In the genomic region with DNA sequence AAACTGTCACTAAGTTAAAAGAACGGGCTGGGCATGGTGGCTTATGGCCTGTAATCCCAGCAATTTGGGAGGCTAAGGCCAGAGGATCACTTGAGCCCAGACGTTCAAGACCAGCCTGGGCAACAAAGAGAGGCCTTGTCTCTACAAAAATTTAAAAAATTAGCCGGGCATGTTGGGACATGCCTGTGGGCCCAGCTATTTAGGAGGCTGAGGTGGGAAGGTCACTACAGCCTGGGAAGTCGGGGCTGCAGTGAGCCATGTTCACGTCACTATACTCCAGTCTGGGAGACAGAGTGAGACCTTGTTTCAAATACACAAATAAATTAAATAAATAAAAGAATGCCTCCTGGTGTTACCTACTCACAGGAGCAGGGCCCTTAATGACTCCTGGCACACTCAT, we compare ENCODE assay signal across 11 cellular contexts.
A peak's percentile ranks its signal among the peaks of the same experiment; 100 is the strongest.
DNase-seq lines count a peak whose midpoint lies in the region; ATAC-seq and TF ChIP-seq lines count a peak whose summit lies in the region.
"Had no signal": no experiment of that assay in that cellular context is flagged by ENCODE, and none has a peak within 500 bp of the region (broad histone marks: within the 10 kb centered on the region; RNA-seq: fewer than 3 reads in every experiment).

No MANE protein-coding gene starts in this region.

- no peaks in the 10 kb centered on the region for H3K36me3 Mint-ChIP-seq in natural killer cell

- no peak for ATAC-seq in natural killer cell

- peaks cover 3% of the 10 kb centered on the region; the same call in 1 of the 2 replicates for H3K36me3 ChIP-seq in SJCRH30
- no peaks in the 10 kb centered on the region for H3K36me3 ChIP-seq in fibroblast of lung (ENCODE audit: control insufficient read depth, insufficient read depth, low read length)
- H3K36me3 ChIP-seq in parathyroid adenoma (ENCODE audit: control insufficient read depth, insufficient read depth, low read length): no peaks in the 10 kb centered on the region

- no peaks in the 10 kb centered on the region for H3K9me3 Mint-ChIP-seq in natural killer cell

- H3K27ac Mint-ChIP-seq in natural killer cell: no peak overlapping the region

- H3K4me3 ChIP-seq in SJCRH30 (no peak overlapping the region), fibroblast of lung (replicated peaks in 1 of 4; ENCODE audit: control extremely low read depth in 1 of 4, insufficient read depth in 1 of 4, low read depth in 3 of 4, low read length in 4 of 4) (no peak overlapping the region), parathyroid adenoma (ENCODE audit: low read depth, low read length) (no peak overlapping the region)

- in situ Hi-C loops in GM13977 (cut with MboI; ENCODE audit: low pct_unique_long_range_greater_than_20kb, low sequenced_read_pairs, unreplicated experiment): no loop called here

- H3K4me1 ChIP-seq in SJCRH30 (peaks cover 60% of the 10 kb centered on the region), fibroblast of lung (ENCODE audit: control insufficient read depth, extremely low read depth, insufficient read depth, low read length) (peaks cover 38% of the 10 kb centered on the region), parathyroid adenoma (no peaks in the 10 kb centered on the region)

- no peaks in the 10 kb centered on the region for H3K27me3 ChIP-seq in SJCRH30
- no peaks in the 10 kb centered on the region for H3K27me3 ChIP-seq in fibroblast of lung (ENCODE audit: control insufficient read depth, insufficient read depth, low read length)
- H3K27me3 ChIP-seq in parathyroid adenoma (ENCODE audit: control insufficient read depth, insufficient read depth, low read length): no peaks in the 10 kb centered on the region

- H3K27ac ChIP-seq in SJCRH30 (peak overlapping the region; percentile 100), fibroblast of lung (ENCODE audit: insufficient read depth, low read length) (peak overlapping the region; percentile 84), parathyroid adenoma (peak overlapping the region; percentile 7)
- H3K27ac ChIP-seq: C4-2B had no signal

- H3K27me3 Mint-ChIP-seq in natural killer cell (ENCODE audit: low read depth in 2 of 2): peaks cover 0 to 3% of the 10 kb centered on the region in 2 donors

- TF ChIP-seq CTCF in fibroblast of lung (conservative IDR thresholded peaks at IDR 0.05 in 1 of 2, IDR thresholded peaks at IDR 0.05 in 1 of 2; ENCODE audit: low read depth in 1 of 2, low read length in 2 of 2) (no peak), parathyroid adenoma (IDR thresholded peaks at IDR 0.05) (no peak), natural killer cell (IDR thresholded peaks at IDR 0.05) (no peak), GM13977 (IDR thresholded peaks at IDR 0.05; ENCODE audit: extremely low read depth, insufficient read depth, missing control alignments) (no peak)

- H3K9me3 ChIP-seq in SJCRH30 (replicated peaks) (no peaks in the 10 kb centered on the region), fibroblast of lung (ENCODE audit: control insufficient read depth, insufficient read depth, low read depth, low read length) (no peaks in the 10 kb centered on the region), parathyroid adenoma (ENCODE audit: control insufficient read depth, low read length) (no peaks in the 10 kb centered on the region)

- H2AFZ ChIP-seq in fibroblast of lung (ENCODE audit: low read length) (no peak overlapping the region), parathyroid adenoma (no peak overlapping the region)

- H3K4me3 Mint-ChIP-seq in natural killer cell: no peak overlapping the region

- intact Hi-C loops in natural killer cell (cut with micrococcal nuclease): no loop called here

- no peaks in the 10 kb centered on the region for H4K20me1 ChIP-seq in fibroblast of lung (ENCODE audit: control insufficient read depth, extremely low read depth, insufficient read depth, low read length)

- H3K4me1 Mint-ChIP-seq in natural killer cell: no peaks in the 10 kb centered on the region

- DNase-seq in ELF-1 (ENCODE audit: low read depth, low spot score): peak; percentile 44
- peak; percentile 90 to 96 for DNase-seq in SJCRH30
- DNase-seq in fibroblast of lung (ENCODE audit: low read depth in 2 of 2): peak in 1 of 2 donors; percentile 61
- DNase-seq in natural killer cell: no peak
- no peak for DNase-seq in stimulated activated naive CD4-positive, alpha-beta T cell (lab: John Stamatoyannopoulos, UW)
- DNase-seq in NCI-H2107 treated with DMSO at 0.1 percent for 48 hours (lab: John Stamatoyannopoulos, UW; ENCODE audit: unreplicated experiment): no peak
- no peak for DNase-seq in GM13977 (ENCODE audit: low spot score)
- DNase-seq: activated naive CD4-positive, alpha-beta T cell; occipital lobe had no signal

- H3K79me2 ChIP-seq in fibroblast of lung (ENCODE audit: control insufficient read depth, insufficient read depth, low read length) (peaks cover 12% of the 10 kb centered on the region), parathyroid adenoma (no peaks in the 10 kb centered on the region)

- H3K4me2 ChIP-seq in fibroblast of lung (ENCODE audit: extremely low read depth, insufficient read depth, low read length) (no peak overlapping the region), parathyroid adenoma (ENCODE audit: low read length) (no peak overlapping the region)

- H3K9ac ChIP-seq in fibroblast of lung (ENCODE audit: insufficient read depth, low read length): no peak overlapping the region
- H3K9ac ChIP-seq in parathyroid adenoma: no peak overlapping the region

Comparison
In these comparisons a context has a peak if more than half of its experiments do, and no peak if none do; other contexts are left out.
1. DNase-seq: peak in ELF-1 (single experiment) and SJCRH30 (2 of 2); none in natural killer cell (single experiment), stimulated activated naive CD4-positive, alpha-beta T cell (0 of 6), NCI-H2107 treated with DMSO at 0.1 percent for 48 hours (single experiment) and GM13977 (single experiment).
2. H3K27ac ChIP-seq: peak in every context shown above with its lines; median percentile 100 in SJCRH30; 84 in fibroblast of lung; 7 in parathyroid adenoma.